9 cellular contexts compared by ENCODE assay signal in genomic region chr19:19538767-19539166, GRCh38. TPM values are rescaled to one million over a fixed set of nuclear protein-coding genes. Genes with fewer than 3 reads are reported as not detected.
A peak's percentile ranks its signal among the peaks of the same experiment; 100 is the strongest.
DNase-seq lines count a peak whose midpoint lies in the region; ATAC-seq and TF ChIP-seq lines count a peak whose summit lies in the region.
"Had no signal": no experiment of that assay in that cellular context is flagged by ENCODE, and none has a peak within 500 bp of the region (broad histone marks: within the 10 kb centered on the region; RNA-seq: fewer than 3 reads in every experiment).

No MANE protein-coding gene starts in this region.

- H3K36me3 Mint-ChIP-seq in CD4-positive, CD25-positive, alpha-beta regulatory T cell = peaks cover 6% of the 10 kb centered on the region
- peaks cover 6% of the 10 kb centered on the region for H3K36me3 Mint-ChIP-seq in activated T-helper 2 cell treated with anti-CD3 and anti-CD28 coated beads, Interferon-gamma antibody, Interleukin-2, Interleukin-4, amounts not matched to agents 10 μg/mL and 5 μg/mL and 100 μg/mL, durations not matched to agents 14 hours and 24 hours and 36 hours (ENCODE audit: low read depth)
- peaks cover 0 to 5% of the 10 kb centered on the region in 2 donors for H3K36me3 Mint-ChIP-seq in naive B cell

- no peaks in the 10 kb centered on the region for H3K36me3 ChIP-seq in CD4-positive, CD25-positive, alpha-beta regulatory T cell (ENCODE audit: control insufficient read depth, insufficient read depth, low read length)
- no peaks in the 10 kb centered on the region for H3K36me3 ChIP-seq in ES-I3 (ENCODE audit: insufficient read depth, low read length)

- H3K27ac ChIP-seq in CD4-positive, CD25-positive, alpha-beta regulatory T cell (ENCODE audit: insufficient read depth, low read length, poor library complexity, severe bottlenecking) = no peak overlapping the region

- in situ Hi-C loops in GM13976 (cut with MboI; ENCODE audit: low sequenced_read_pairs, unreplicated experiment) = loop anchor here (5.0 to 25.0 kb wide), 3 partner anchors 104 to 749 kb away; partner anchors contain the start of gene GMIP

- no peak overlapping the region for H3K4me3 ChIP-seq in CD4-positive, CD25-positive, alpha-beta regulatory T cell (ENCODE audit: low read depth, low read length)

- no peak for DNase-seq in CD4-positive, CD25-positive, alpha-beta regulatory T cell
- DNase-seq in activated T-helper 2 cell treated with anti-CD3 and anti-CD28 coated beads, Interferon-gamma antibody, Interleukin-2, Interleukin-4, amounts not matched to agents 10 μg/mL and 5 μg/mL and 100 μg/mL, durations not matched to agents 14 hours and 24 hours and 36 hours (ENCODE audit: low spot score) = no peak
- DNase-seq in naive B cell (no peak), NCI-H446 treated with DMSO at 0.1 percent for 48 hours (lab: John Stamatoyannopoulos, UW) (no peak), GM13976 (ENCODE audit: low spot score) (no peak), NCI-H446 (lab: John Stamatoyannopoulos, UW) (no peak)
- DNase-seq: Kasumi-1, midbrain had no signal

- no peak for ATAC-seq in CD4-positive, CD25-positive, alpha-beta regulatory T cell (ENCODE audit: low read depth in 2 of 2)
- ATAC-seq in naive B cell (ENCODE audit: low read depth in 2 of 2) = peak in 1 of 2 donors; percentile 18

- peaks cover 0 to 2% (median 0%) of the 10 kb centered on the region in 7 donors for H3K9me3 Mint-ChIP-seq in CD4-positive, CD25-positive, alpha-beta regulatory T cell
- no peaks in the 10 kb centered on the region for H3K9me3 Mint-ChIP-seq in activated T-helper 2 cell treated with anti-CD3 and anti-CD28 coated beads, Interferon-gamma antibody, Interleukin-2, Interleukin-4, amounts not matched to agents 10 μg/mL and 5 μg/mL and 100 μg/mL, durations not matched to agents 14 hours and 24 hours and 36 hours
- H3K9me3 Mint-ChIP-seq in naive B cell = peaks cover 0 to 5% (median 0%) of the 10 kb centered on the region in 7 donors

- peak overlapping the region; percentile 65 to 80 (median 68) for H3K4me3 Mint-ChIP-seq in CD4-positive, CD25-positive, alpha-beta regulatory T cell
- peak overlapping the region; percentile 7 for H3K4me3 Mint-ChIP-seq in activated T-helper 2 cell treated with anti-CD3 and anti-CD28 coated beads, Interferon-gamma antibody, Interleukin-2, Interleukin-4, amounts not matched to agents 10 μg/mL and 5 μg/mL and 100 μg/mL, durations not matched to agents 14 hours and 24 hours and 36 hours (ENCODE audit: low read depth)
- H3K4me3 Mint-ChIP-seq in naive B cell = peak overlapping the region; percentile 16 to 77 (median 48)

- H3K9me3 ChIP-seq in CD4-positive, CD25-positive, alpha-beta regulatory T cell (ENCODE audit: control insufficient read depth in 2 of 2, low read length in 2 of 2) = no peaks in the 10 kb centered on the region
- no peaks in the 10 kb centered on the region for H3K9me3 ChIP-seq in ES-I3 (ENCODE audit: control insufficient read depth, insufficient read depth, low read length)

- intact Hi-C loops in activated T-helper 2 cell treated with anti-CD3 and anti-CD28 coated beads, Interferon-gamma antibody, Interleukin-2, Interleukin-4, amounts not matched to agents 10 μg/mL and 5 μg/mL and 100 μg/mL, durations not matched to agents 14 hours and 24 hours and 36 hours (cut with micrococcal nuclease) = no loop called here

- no peak for TF ChIP-seq CTCF in GM13976 (IDR thresholded peaks at IDR 0.05; ENCODE audit: borderline replicate concordance, control extremely low read depth, extremely low read depth, insufficient read depth, missing control alignments)

- peak overlapping the region; percentile 62; the same call in 1 of the 2 replicates for H3K9ac ChIP-seq in ES-I3 (ENCODE audit: low read depth, low read length)

- peaks cover 39% of the 10 kb centered on the region for H3K4me1 ChIP-seq in CD4-positive, CD25-positive, alpha-beta regulatory T cell (ENCODE audit: control insufficient read depth, insufficient read depth, low read length, poor library complexity, severe bottlenecking)
- H3K4me1 ChIP-seq in ES-I3 (ENCODE audit: insufficient read depth, low read length) = 0 out of 2 replicates have a peak, but pooled peaks cover 2% of the 10 kb centered on the region

- no peaks in the 10 kb centered on the region for H3K27me3 ChIP-seq in CD4-positive, CD25-positive, alpha-beta regulatory T cell (ENCODE audit: control insufficient read depth, insufficient read depth, low read length)

- peaks cover 16% of the 10 kb centered on the region for H3K27me3 Mint-ChIP-seq in CD4-positive, CD25-positive, alpha-beta regulatory T cell
- H3K27me3 Mint-ChIP-seq in activated T-helper 2 cell treated with anti-CD3 and anti-CD28 coated beads, Interferon-gamma antibody, Interleukin-2, Interleukin-4, amounts not matched to agents 10 μg/mL and 5 μg/mL and 100 μg/mL, durations not matched to agents 14 hours and 24 hours and 36 hours (ENCODE audit: low read depth) = peaks cover 21% of the 10 kb centered on the region
- peaks cover 15 to 63% (median 46%) of the 10 kb centered on the region in 3 donors for H3K27me3 Mint-ChIP-seq in naive B cell

- peaks cover 0 to 49% (median 16%) of the 10 kb centered on the region in 4 donors for H3K4me1 Mint-ChIP-seq in CD4-positive, CD25-positive, alpha-beta regulatory T cell
- peaks cover 13% of the 10 kb centered on the region for H3K4me1 Mint-ChIP-seq in activated T-helper 2 cell treated with anti-CD3 and anti-CD28 coated beads, Interferon-gamma antibody, Interleukin-2, Interleukin-4, amounts not matched to agents 10 μg/mL and 5 μg/mL and 100 μg/mL, durations not matched to agents 14 hours and 24 hours and 36 hours (ENCODE audit: low read depth)
- peaks cover 29 to 40% (median 32%) of the 10 kb centered on the region in 3 donors for H3K4me1 Mint-ChIP-seq in naive B cell

- H3K27ac Mint-ChIP-seq in CD4-positive, CD25-positive, alpha-beta regulatory T cell = peak overlapping the region; percentile 73 to 83 (median 79)
- H3K27ac Mint-ChIP-seq in activated T-helper 2 cell treated with anti-CD3 and anti-CD28 coated beads, Interferon-gamma antibody, Interleukin-2, Interleukin-4, amounts not matched to agents 10 μg/mL and 5 μg/mL and 100 μg/mL, durations not matched to agents 14 hours and 24 hours and 36 hours = no peak overlapping the region
- H3K27ac Mint-ChIP-seq in naive B cell = no peak overlapping the region

RNA-seq across cellular contexts. Expression of gene CILP2, which starts 0.7 kb away (rescaled TPM):
- total RNA-seq in CD4-positive, CD25-positive, alpha-beta regulatory T cell = 0.42 TPM
- under 1 TPM in 3 of 4 donors, not detected in 1; 0.09 to 0.42 (median 0.21) TPM for polyA plus RNA-seq in CD4-positive, CD25-positive, alpha-beta regulatory T cell
- total RNA-seq in activated T-helper 2 cell treated with anti-CD3 and anti-CD28 coated beads, Interferon-gamma antibody, Interleukin-2, Interleukin-4, amounts not matched to agents 10 μg/mL and 5 μg/mL and 100 μg/mL, durations not matched to agents 14 hours and 24 hours and 36 hours = 0.14 and 0.21 TPM in 2 replicates
- under 1 TPM in 1 of 6 donors, not detected in 5; 0.11 TPM for polyA plus RNA-seq in naive B cell (ENCODE audit: low read depth in 6 of 6)

RNA-seq across cellular contexts. Expression of gene YJEFN3, which starts 10.1 kb away (rescaled TPM):
- total RNA-seq in CD4-positive, CD25-positive, alpha-beta regulatory T cell = 6.6 TPM
- not detected for polyA plus RNA-seq in CD4-positive, CD25-positive, alpha-beta regulatory T cell
- total RNA-seq in activated T-helper 2 cell treated with anti-CD3 and anti-CD28 coated beads, Interferon-gamma antibody, Interleukin-2, Interleukin-4, amounts not matched to agents 10 μg/mL and 5 μg/mL and 100 μg/mL, durations not matched to agents 14 hours and 24 hours and 36 hours = 9.0 and 9.7 TPM in 2 replicates
- polyA plus RNA-seq in naive B cell (ENCODE audit: low read depth in 6 of 6) = under 1 TPM in 2 of 6 donors, not detected in 4; 0.17 TPM

RNA-seq across cellular contexts. Expression of gene NDUFA13, which starts 22.7 kb away (rescaled TPM):
- 196 TPM for total RNA-seq in CD4-positive, CD25-positive, alpha-beta regulatory T cell
- 100 to 1,000 TPM; 358 to 453 (median 400) TPM for polyA plus RNA-seq in CD4-positive, CD25-positive, alpha-beta regulatory T cell
- total RNA-seq in activated T-helper 2 cell treated with anti-CD3 and anti-CD28 coated beads, Interferon-gamma antibody, Interleukin-2, Interleukin-4, amounts not matched to agents 10 μg/mL and 5 μg/mL and 100 μg/mL, durations not matched to agents 14 hours and 24 hours and 36 hours = 381 and 393 TPM in 2 replicates
- 100 to 1,000 TPM; 226 to 324 (median 271) TPM for polyA plus RNA-seq in naive B cell (ENCODE audit: low read depth in 6 of 6)

RNA-seq across cellular contexts. Expression of gene TSSK6, which starts 23.4 kb away (rescaled TPM):
- 6.2 TPM for total RNA-seq in CD4-positive, CD25-positive, alpha-beta regulatory T cell
- 1 to 10 TPM; 1.6 to 3.0 (median 1.8) TPM for polyA plus RNA-seq in CD4-positive, CD25-positive, alpha-beta regulatory T cell
- total RNA-seq in activated T-helper 2 cell treated with anti-CD3 and anti-CD28 coated beads, Interferon-gamma antibody, Interleukin-2, Interleukin-4, amounts not matched to agents 10 μg/mL and 5 μg/mL and 100 μg/mL, durations not matched to agents 14 hours and 24 hours and 36 hours = 2.6 and 2.9 TPM in 2 replicates
- polyA plus RNA-seq in naive B cell (ENCODE audit: low read depth in 6 of 6) = 1 to 10 TPM; 1.1 to 4.3 (median 2.3) TPM

Comparison
In these comparisons a context has a peak if more than half of its experiments do, and no peak if none do; other contexts are left out.
1. H3K27ac Mint-ChIP-seq: peak in CD4-positive, CD25-positive, alpha-beta regulatory T cell (3 of 3); none in activated T-helper 2 cell treated with anti-CD3 and anti-CD28 coated beads, Interferon-gamma antibody, Interleukin-2, Interleukin-4, amounts not matched to agents 10 μg/mL and 5 μg/mL and 100 μg/mL, durations not matched to agents 14 hours and 24 hours and 36 hours (single experiment) and naive B cell (0 of 6).
2. H3K4me3 Mint-ChIP-seq: peak in every context shown above with its lines; median percentile 68 in CD4-positive, CD25-positive, alpha-beta regulatory T cell; 48 in naive B cell; 7 in activated T-helper 2 cell treated with anti-CD3 and anti-CD28 coated beads, Interferon-gamma antibody, Interleukin-2, Interleukin-4, amounts not matched to agents 10 μg/mL and 5 μg/mL and 100 μg/mL, durations not matched to agents 14 hours and 24 hours and 36 hours.